ENCODE assay signal across 24 cellular contexts in the genomic region with DNA sequence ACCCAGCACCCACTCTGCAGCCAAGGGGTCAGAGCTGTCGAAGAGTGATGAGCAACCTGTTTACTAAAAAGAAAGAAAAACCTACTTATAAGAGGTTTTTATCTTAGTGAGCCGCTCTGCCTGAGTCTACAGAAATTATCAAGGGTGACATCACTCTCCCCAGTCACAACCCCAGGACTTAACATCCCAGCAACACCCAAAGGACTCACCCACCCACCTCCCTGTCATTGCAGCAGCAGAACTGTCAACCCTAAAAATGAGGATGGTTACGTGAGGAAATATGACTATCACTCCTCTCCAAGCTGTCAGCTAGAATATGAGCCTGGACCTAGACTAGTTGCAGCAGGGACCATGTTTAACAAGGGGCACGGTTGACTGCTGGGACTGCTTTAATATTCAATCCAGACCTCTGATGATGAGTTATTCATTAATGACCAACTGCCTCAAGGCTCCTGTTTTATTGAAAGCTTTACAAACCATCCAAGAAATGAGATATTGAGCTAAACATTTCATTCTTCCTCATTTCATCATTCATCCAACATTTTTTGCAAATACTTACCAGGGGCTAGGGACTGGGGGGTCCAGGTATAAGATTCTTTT.
"Had no signal": no experiment of that assay in that cellular context is flagged by ENCODE, and none has a peak within 500 bp of the region (broad histone marks: within the 10 kb centered on the region; RNA-seq: fewer than 3 reads in every experiment).

No MANE protein-coding gene starts in this region.

- ATAC-seq: left lobe of liver; mucosa of descending colon; naive thymus-derived CD8-positive, alpha-beta T cell; sciatic nerve; stimulated activated memory B cell treated with anti-CD40 and anti-IgM and Interleukin-4, amounts not matched to agents 10 μg/mL and 1 μg/mL and 100 μg/mL, for 72 hours; stimulated activated naive CD8-positive, alpha-beta T cell treated with anti-CD3 and anti-CD28 coated beads, Interleukin-15, amount 100 ng/mL, for 72 hours; upper lobe of right lung had no signal

- H3K9ac ChIP-seq: neural progenitor cell had no signal

- H3K4me3 ChIP-seq: dorsolateral prefrontal cortex, mucosa of descending colon, neural progenitor cell, ovary, spleen, testis, tibial nerve, upper lobe of right lung, vagina had no signal

- H2AFZ ChIP-seq: neural progenitor cell had no signal

- DNase-seq: cortex of kidney; dorsolateral prefrontal cortex; effector CD8-positive, alpha-beta T cell; glutamatergic neuron; immature natural killer cell; mammary epithelial cell; mucosa of descending colon; naive thymus-derived CD8-positive, alpha-beta T cell; ovary; spleen; stimulated activated CD4-positive, alpha-beta T cell treated with anti-CD3 and anti-CD28 coated beads, Interleukin-15, amount 100 ng/mL, for 24 hours; stimulated activated CD4-positive, alpha-beta T cell treated with anti-CD3 and anti-CD28 coated beads, Interleukin-1b, Interleukin-23, amount 100 ng/mL, for 48 hours; stimulated activated CD4-positive, alpha-beta T cell treated with anti-CD3 and anti-CD28 coated beads, Interleukin-4, amount 100 ng/mL, for 24 hours; stimulated activated naive CD8-positive, alpha-beta T cell treated with anti-CD3 and anti-CD28 coated beads, Interleukin-15, amount 100 ng/mL, for 72 hours; testis; upper lobe of right lung had no signal

- H3K4me2 ChIP-seq: neural progenitor cell had no signal

- H3K27ac ChIP-seq: neural progenitor cell, ovary, spleen, testis, tibial nerve, upper lobe of right lung, vagina had no signal

- FAIRE-seq: frontal cortex, keratinocyte had no signal

- H3K9me3 ChIP-seq: mucosa of descending colon, ovary, spleen, testis, tibial nerve, upper lobe of right lung, vagina had no signal

- H3K4me1 ChIP-seq: neural progenitor cell, spleen, testis, tibial nerve, upper lobe of right lung, vagina had no signal

- H3K27me3 ChIP-seq: neural progenitor cell, ovary, testis, tibial nerve, vagina had no signal

- H3K36me3 ChIP-seq: neural progenitor cell, ovary, spleen, tibial nerve, upper lobe of right lung, vagina had no signal
